Comparison of ENCODE assay signal across 33 cellular contexts in genomic region chr1:102103645-102104044, GRCh38.
"Had no signal": no experiment of that assay in that cellular context is flagged by ENCODE, and none has a peak within 500 bp of the region (broad histone marks: within the 10 kb centered on the region; RNA-seq: fewer than 3 reads in every experiment).

No MANE protein-coding gene starts in this region.

- H3K4me3 ChIP-seq: ovary, psoas muscle, right lobe of liver, sigmoid colon, smooth muscle cell, spleen, suprapubic skin, testis, tibial nerve, upper lobe of left lung, vagina had no signal

- H3K27me3 Mint-ChIP-seq: naive thymus-derived CD8-positive, alpha-beta T cell; natural killer cell treated with Interleukin-12 subunit alpha and Interleukin-12 subunit beta and Interleukin-15 and Interleukin-18, amount 100 ng/mL, for 72 hours; progenitor cell of endocrine pancreas; stimulated activated memory B cell treated with anti-CD40 and anti-IgM and Interleukin-4, amounts not matched to agents 10 μg/mL and 1 μg/mL and 100 μg/mL, for 72 hours; stimulated activated naive CD8-positive, alpha-beta T cell treated with anti-CD3 and anti-CD28 coated beads, Interleukin-15, amount 100 ng/mL, for 72 hours had no signal

- H3K9me3 ChIP-seq: neutrophil, ovary, psoas muscle, right lobe of liver, sigmoid colon, suprapubic skin, testis, tibial nerve, upper lobe of left lung, vagina had no signal

- DNase-seq: naive thymus-derived CD8-positive, alpha-beta T cell; nephron progenitor cell; nucleus accumbens; ovary; posterior cingulate gyrus; psoas muscle; right cardiac atrium; right lobe of liver; sigmoid colon; spleen; stimulated activated CD4-positive, alpha-beta T cell treated with anti-CD3 and anti-CD28 coated beads, Interleukin-12 subunit alpha, Interleukin-12 subunit beta, amount 100 ng/mL, for 4 hours; stimulated activated CD4-positive, alpha-beta T cell treated with anti-CD3 and anti-CD28 coated beads, Interleukin-1b, Interleukin-23, amount 100 ng/mL, for 48 hours; stimulated activated CD4-positive, alpha-beta T cell treated with anti-CD3 and anti-CD28 coated beads, Interleukin-4, amount 100 ng/mL, for 1 hour; stimulated activated CD4-positive, alpha-beta T cell treated with anti-CD3 and anti-CD28 coated beads, Interleukin-4, amount 100 ng/mL, for 4 hours; stimulated activated CD8-positive, alpha-beta memory T cell treated with anti-CD3 and anti-CD28 coated beads, Interleukin-4, amount 100 ng/mL, for 48 hours; stimulated activated naive CD4-positive, alpha-beta T cell; stimulated activated naive CD8-positive, alpha-beta T cell treated with anti-CD3 and anti-CD28 coated beads, Interleukin-15, amount 100 ng/mL, for 72 hours; stimulated activated naive CD8-positive, alpha-beta T cell treated with anti-CD3 and anti-CD28 coated beads, Interleukin-15, Interleukin-2, amounts not matched to agents 100 U/mL and 50 U/mL, for 24 hours; substantia nigra; testis; trophoblast cell; upper lobe of left lung had no signal

- H3K36me3 Mint-ChIP-seq: naive thymus-derived CD8-positive, alpha-beta T cell; natural killer cell treated with Interleukin-12 subunit alpha and Interleukin-12 subunit beta and Interleukin-15 and Interleukin-18, amount 100 ng/mL, for 72 hours; stimulated activated memory B cell treated with anti-CD40 and anti-IgM and Interleukin-4, amounts not matched to agents 10 μg/mL and 1 μg/mL and 100 μg/mL, for 72 hours had no signal

- FAIRE-seq: urothelium cell line had no signal

- H3K27ac ChIP-seq: neutrophil, ovary, parathyroid adenoma, psoas muscle, right lobe of liver, sigmoid colon, spleen, suprapubic skin, testis, tibial nerve, upper lobe of left lung, vagina had no signal

- H3K4me1 Mint-ChIP-seq: naive thymus-derived CD8-positive, alpha-beta T cell; nephron progenitor cell; stimulated activated memory B cell treated with anti-CD40 and anti-IgM and Interleukin-4, amounts not matched to agents 10 μg/mL and 1 μg/mL and 100 μg/mL, for 72 hours; stimulated activated naive CD8-positive, alpha-beta T cell treated with anti-CD3 and anti-CD28 coated beads, Interleukin-15, amount 100 ng/mL, for 72 hours had no signal

- H3K27me3 ChIP-seq: neutrophil, ovary, right lobe of liver, spleen, suprapubic skin, testis, tibial nerve, upper lobe of left lung, vagina had no signal

- H3K4me1 ChIP-seq: parathyroid adenoma, psoas muscle, right lobe of liver, sigmoid colon, spleen, suprapubic skin, testis, tibial nerve, upper lobe of left lung, vagina had no signal

- ATAC-seq: naive thymus-derived CD8-positive, alpha-beta T cell; natural killer cell treated with Interleukin-12 subunit alpha and Interleukin-12 subunit beta and Interleukin-15 and Interleukin-18, amount 100 ng/mL, for 72 hours; psoas muscle; right cardiac atrium; right lobe of liver; stimulated activated memory B cell treated with anti-CD40 and anti-IgM and Interleukin-4, amounts not matched to agents 10 μg/mL and 1 μg/mL and 100 μg/mL, for 72 hours; stimulated activated naive CD8-positive, alpha-beta T cell treated with anti-CD3 and anti-CD28 coated beads, Interleukin-15, amount 100 ng/mL, for 72 hours; stimulated activated naive CD8-positive, alpha-beta T cell treated with anti-CD3 and anti-CD28 coated beads, Interleukin-15, Interleukin-2, amounts not matched to agents 100 U/mL and 50 U/mL, for 24 hours had no signal

- H3K36me3 ChIP-seq: neutrophil, ovary, right lobe of liver, sigmoid colon, spleen, suprapubic skin, tibial nerve, upper lobe of left lung, vagina had no signal

- H3K4me3 Mint-ChIP-seq: naive thymus-derived CD8-positive, alpha-beta T cell; natural killer cell treated with Interleukin-12 subunit alpha and Interleukin-12 subunit beta and Interleukin-15 and Interleukin-18, amount 100 ng/mL, for 72 hours; nephron progenitor cell; neural crest cell; stimulated activated memory B cell treated with anti-CD40 and anti-IgM and Interleukin-4, amounts not matched to agents 10 μg/mL and 1 μg/mL and 100 μg/mL, for 72 hours; stimulated activated naive CD8-positive, alpha-beta T cell treated with anti-CD3 and anti-CD28 coated beads, Interleukin-15, amount 100 ng/mL, for 72 hours had no signal

- H3K27ac Mint-ChIP-seq: naive thymus-derived CD8-positive, alpha-beta T cell; natural killer cell treated with Interleukin-12 subunit alpha and Interleukin-12 subunit beta and Interleukin-15 and Interleukin-18, amount 100 ng/mL, for 72 hours; nephron progenitor cell; progenitor cell of endocrine pancreas; stimulated activated memory B cell treated with anti-CD40 and anti-IgM and Interleukin-4, amounts not matched to agents 10 μg/mL and 1 μg/mL and 100 μg/mL, for 72 hours; stimulated activated naive CD8-positive, alpha-beta T cell treated with anti-CD3 and anti-CD28 coated beads, Interleukin-15, amount 100 ng/mL, for 72 hours had no signal
